In genomic region chr13:105513448-105513847, GRCh38 we compare ENCODE assay signal across 21 cellular contexts. TPM values are rescaled to one million over a fixed set of nuclear protein-coding genes. Genes with fewer than 3 reads are reported as not detected.
"Had no signal": no experiment of that assay in that cellular context is flagged by ENCODE, and none has a peak within 500 bp of the region (broad histone marks: within the 10 kb centered on the region; RNA-seq: fewer than 3 reads in every experiment).

No MANE protein-coding gene starts in this region.

- H3K4me3 Mint-ChIP-seq: activated CD4-positive, alpha-beta T cell treated with anti-CD3 and anti-CD28 coated beads, Interleukin-2, amount 10 ng/mL, durations not matched to agents 7 days and 5 days; activated naive CD8-positive, alpha-beta T cell treated with anti-CD3 and anti-CD28 coated beads for 36 hours; activated T-helper 1 cell treated with anti-CD3 and anti-CD28 coated beads, Interleukin-12 subunit alpha, Interleukin-12 subunit beta, Interleukin-2, Interleukin-4 antibody, amounts not matched to agents 30 ng/mL and 10 ng/mL and 1 ng/mL, durations not matched to agents 14 hours and 24 hours and 36 hours; neural crest cell; stimulated activated naive CD8-positive, alpha-beta T cell treated with anti-CD3 and anti-CD28 coated beads, Interleukin-15, amount 100 ng/mL, for 72 hours had no signal

- H3K27me3 Mint-ChIP-seq: activated CD4-positive, alpha-beta T cell treated with anti-CD3 and anti-CD28 coated beads, Interleukin-2, amount 10 ng/mL, durations not matched to agents 7 days and 5 days; activated naive CD8-positive, alpha-beta T cell treated with anti-CD3 and anti-CD28 coated beads for 36 hours; stimulated activated naive CD8-positive, alpha-beta T cell treated with anti-CD3 and anti-CD28 coated beads, Interleukin-15, amount 100 ng/mL, for 72 hours had no signal

- DNase-seq: activated CD4-positive, alpha-beta T cell treated with anti-CD3 and anti-CD28 coated beads, Interleukin-2, amount 10 ng/mL, durations not matched to agents 7 days and 5 days; activated CD8-positive, alpha-beta memory T cell treated with anti-CD3 and anti-CD28 coated beads for 24 hours; activated naive CD8-positive, alpha-beta T cell treated with anti-CD3 and anti-CD28 coated beads for 36 hours; amygdala; body of pancreas; cortex of kidney; effector CD8-positive, alpha-beta T cell; heart right ventricle; lower lobe of right lung; midbrain; ovary; stimulated activated naive CD8-positive, alpha-beta T cell treated with anti-CD3 and anti-CD28 coated beads, Interleukin-15, amount 100 ng/mL, for 72 hours; upper lobe of left lung had no signal

- H3K4me3 ChIP-seq: body of pancreas, gastroesophageal sphincter, heart right ventricle, lower lobe of right lung, ovary, upper lobe of left lung had no signal

- H3K9me3 Mint-ChIP-seq: activated CD4-positive, alpha-beta T cell treated with anti-CD3 and anti-CD28 coated beads, Interleukin-2, amount 10 ng/mL, durations not matched to agents 7 days and 5 days; activated naive CD8-positive, alpha-beta T cell treated with anti-CD3 and anti-CD28 coated beads for 36 hours; activated T-helper 1 cell treated with anti-CD3 and anti-CD28 coated beads, Interleukin-12 subunit alpha, Interleukin-12 subunit beta, Interleukin-2, Interleukin-4 antibody, amounts not matched to agents 30 ng/mL and 10 ng/mL and 1 ng/mL, durations not matched to agents 14 hours and 24 hours and 36 hours had no signal

- H3K36me3 Mint-ChIP-seq: activated naive CD8-positive, alpha-beta T cell treated with anti-CD3 and anti-CD28 coated beads for 36 hours had no signal

- H3K27ac Mint-ChIP-seq: activated CD4-positive, alpha-beta T cell treated with anti-CD3 and anti-CD28 coated beads, Interleukin-2, amount 10 ng/mL, durations not matched to agents 7 days and 5 days; activated naive CD8-positive, alpha-beta T cell treated with anti-CD3 and anti-CD28 coated beads for 36 hours; activated T-helper 1 cell treated with anti-CD3 and anti-CD28 coated beads, Interleukin-12 subunit alpha, Interleukin-12 subunit beta, Interleukin-2, Interleukin-4 antibody, amounts not matched to agents 30 ng/mL and 10 ng/mL and 1 ng/mL, durations not matched to agents 14 hours and 24 hours and 36 hours had no signal

- H3K4me1 Mint-ChIP-seq: activated CD4-positive, alpha-beta T cell treated with anti-CD3 and anti-CD28 coated beads, Interleukin-2, amount 10 ng/mL, durations not matched to agents 7 days and 5 days; activated naive CD8-positive, alpha-beta T cell treated with anti-CD3 and anti-CD28 coated beads for 36 hours; neural crest cell; stimulated activated naive CD8-positive, alpha-beta T cell treated with anti-CD3 and anti-CD28 coated beads, Interleukin-15, amount 100 ng/mL, for 72 hours had no signal

- ATAC-seq: body of pancreas; gastroesophageal sphincter; heart right ventricle; lower lobe of right lung; sciatic nerve; stimulated activated naive CD8-positive, alpha-beta T cell treated with anti-CD3 and anti-CD28 coated beads, Interleukin-15, amount 100 ng/mL, for 72 hours had no signal

RNA-seq across cellular contexts. Expression of gene DAOA, which starts 47.6 kb away (rescaled TPM):
- total RNA-seq: activated CD4-positive, alpha-beta T cell treated with anti-CD3 and anti-CD28 coated beads, Interleukin-2, amount 10 ng/mL, durations not matched to agents 7 days and 5 days; activated naive CD8-positive, alpha-beta T cell treated with anti-CD3 and anti-CD28 coated beads for 36 hours; activated T-helper 1 cell treated with anti-CD3 and anti-CD28 coated beads, Interleukin-12 subunit alpha, Interleukin-12 subunit beta, Interleukin-2, Interleukin-4 antibody, amounts not matched to agents 30 ng/mL and 10 ng/mL and 1 ng/mL, durations not matched to agents 14 hours and 24 hours and 36 hours; body of pancreas; gastroesophageal sphincter; heart right ventricle; lower lobe of right lung; myocyte; neural crest cell; ovary; pulmonary artery endothelial cell; sciatic nerve; T-helper 2 cell treated with Interferon-gamma antibody and Interleukin-4, amounts not matched to agents 100 ng/mL and 5 ng/mL, for 36 hours; temporal lobe; upper lobe of left lung had no signal
- polyA plus RNA-seq: heart right ventricle, ovary had no signal
